ENCODE assay signal across 8 cellular contexts in the genomic region with DNA sequence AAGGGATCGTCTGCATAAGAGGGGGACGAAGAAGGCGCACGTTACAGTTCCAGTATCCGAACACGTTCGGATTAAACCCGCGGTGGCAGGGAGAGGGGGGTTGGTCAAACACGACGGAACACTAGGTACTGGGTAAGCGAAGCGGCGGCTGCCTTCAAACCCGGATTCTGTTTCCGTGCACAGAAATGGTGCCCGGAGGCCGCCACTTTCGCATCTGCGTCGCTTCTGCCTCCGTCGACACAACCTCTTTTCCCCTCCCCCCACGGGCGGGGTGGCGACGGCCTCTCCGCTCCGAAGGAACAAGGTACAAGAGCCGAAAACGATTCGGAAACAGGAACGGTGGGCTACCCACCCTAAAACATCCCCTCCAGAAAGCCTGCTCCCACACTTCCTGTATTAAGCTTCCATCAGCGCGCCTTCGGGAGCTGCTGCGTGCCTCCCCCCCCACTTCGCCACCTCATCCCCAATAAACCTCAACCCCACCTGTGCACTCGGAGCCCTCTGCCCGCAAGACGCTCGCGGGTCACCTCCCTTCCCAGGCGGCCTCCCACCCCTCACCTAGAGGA. TPM values are rescaled to one million over a fixed set of nuclear protein-coding genes. Genes with fewer than 3 reads are reported as not detected.
DNase-seq lines count a peak whose midpoint lies in the region; ATAC-seq and TF ChIP-seq lines count a peak whose summit lies in the region.

No MANE protein-coding gene starts in this region.

- ATAC-seq in GM18873 (IDR thresholded peaks at IDR 0.05; ENCODE audit: low FRiP score, unreplicated experiment) (peak; percentile 20), HG03175 (IDR thresholded peaks at IDR 0.05; ENCODE audit: unreplicated experiment) (peak; percentile 33)

- H3K4me1 ChIP-seq in mucosa of stomach (ENCODE audit: control insufficient read depth, insufficient read depth, low read length): peaks cover 16% of the 10 kb centered on the region

- DNase-seq in Ammon's horn (ENCODE audit: low spot score): peak; percentile 62
- peak; percentile 53 for DNase-seq in NOMO-1 treated with dmso at 0.1 percent for 144 hours (lab: John Stamatoyannopoulos, UW; ENCODE audit: unreplicated experiment)
- DNase-seq in activated T-cell treated with anti-CD3 and anti-CD28 coated beads for 1 hour (ENCODE audit: low read depth): peak; percentile 76
- no peak for DNase-seq in epithelial cell of proximal tubule (ENCODE audit: low read depth)
- peak; percentile 56 to 63 for DNase-seq in stimulated activated CD8-positive, alpha-beta memory T cell treated with anti-CD3 and anti-CD28 coated beads, Interleukin-7, amount 100 ng/mL, for 1 hour (ENCODE audit: low read depth in 2 of 2)

- H3K4me3 ChIP-seq in epithelial cell of proximal tubule (ENCODE audit: low read depth, low read length) (peak overlapping the region; percentile 95), mucosa of stomach (ENCODE audit: low read length) (peak overlapping the region; percentile 91)

- no peaks in the 10 kb centered on the region for H3K9me3 ChIP-seq in mucosa of stomach (ENCODE audit: control insufficient read depth, low read length)

- no peaks in the 10 kb centered on the region for H3K36me3 ChIP-seq in mucosa of stomach (ENCODE audit: control insufficient read depth, insufficient read depth, low read length)

- peak overlapping the region; percentile 96 for H3K9ac ChIP-seq in mucosa of stomach (ENCODE audit: low read length)

- no peak for TF ChIP-seq CTCF in epithelial cell of proximal tubule (conservative IDR thresholded peaks at IDR 0.05; ENCODE audit: low read depth, low read length)

- H3K27me3 ChIP-seq in mucosa of stomach (ENCODE audit: control insufficient read depth, insufficient read depth, low read length): no peaks in the 10 kb centered on the region

RNA-seq across cellular contexts. Expression of gene G3BP2, which starts 0.7 kb away (rescaled TPM):
- 109 and 113 TPM in 2 replicates for total RNA-seq in epithelial cell of proximal tubule

RNA-seq across cellular contexts. Expression of gene CDKL2, which starts 42.2 kb away (rescaled TPM):
- total RNA-seq in epithelial cell of proximal tubule: 1.2 and 3.6 TPM in 2 replicates

RNA-seq across cellular contexts. Expression of gene USO1, which starts 51.8 kb away (rescaled TPM):
- total RNA-seq in epithelial cell of proximal tubule: 46.0 and 57.8 TPM in 2 replicates
